Comparison of ENCODE assay signal across 8 cellular contexts in the genomic region with DNA sequence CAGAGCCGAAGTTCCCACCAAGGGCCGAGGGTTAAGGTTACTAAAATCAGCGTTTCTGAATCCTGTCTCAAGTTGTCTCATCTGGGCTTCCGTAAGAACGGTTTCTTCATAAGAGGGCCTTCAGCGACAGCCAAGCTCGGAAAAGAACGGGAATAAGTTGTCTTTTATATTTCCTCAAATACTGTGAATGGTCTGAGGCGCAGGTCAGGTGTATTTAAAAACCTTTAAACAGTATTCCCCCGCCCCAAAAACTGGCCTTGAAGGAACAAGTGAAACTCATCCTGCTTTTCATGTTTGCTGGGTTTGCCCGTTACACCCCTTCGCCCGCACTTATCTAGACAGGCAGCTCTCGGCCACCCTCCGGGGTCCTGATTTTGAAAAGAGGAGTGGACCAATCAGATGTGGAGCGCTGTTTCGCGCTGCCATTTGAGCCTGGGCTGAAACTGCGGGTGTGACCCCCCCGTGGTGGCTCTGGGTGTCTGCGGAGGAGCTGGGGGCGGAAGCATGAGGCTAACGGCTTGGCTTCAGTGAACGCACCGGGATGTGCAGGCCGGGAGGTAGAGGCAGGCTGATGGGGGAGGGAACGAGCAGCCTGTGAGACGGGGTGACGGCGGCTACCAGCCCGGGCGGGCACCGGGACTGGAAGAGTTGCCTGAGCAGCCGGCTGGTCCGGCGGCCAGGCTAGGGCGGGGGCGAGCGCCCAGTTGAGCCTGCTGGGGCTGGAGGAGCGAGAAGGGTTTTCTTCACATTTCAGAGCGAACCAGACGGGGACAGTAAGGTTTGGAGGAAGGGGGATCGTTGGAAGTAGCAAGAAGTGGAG. TPM values are rescaled to one million over a fixed set of nuclear protein-coding genes. Genes with fewer than 3 reads are reported as not detected.
DNase-seq lines count a peak whose midpoint lies in the region; ATAC-seq and TF ChIP-seq lines count a peak whose summit lies in the region.
"Not testable (repeated sequence)": the region's sequence is repeated elsewhere in the genome, so short reads cannot be mapped to it uniquely, and the experiment has no call there.

A gene with protein sequence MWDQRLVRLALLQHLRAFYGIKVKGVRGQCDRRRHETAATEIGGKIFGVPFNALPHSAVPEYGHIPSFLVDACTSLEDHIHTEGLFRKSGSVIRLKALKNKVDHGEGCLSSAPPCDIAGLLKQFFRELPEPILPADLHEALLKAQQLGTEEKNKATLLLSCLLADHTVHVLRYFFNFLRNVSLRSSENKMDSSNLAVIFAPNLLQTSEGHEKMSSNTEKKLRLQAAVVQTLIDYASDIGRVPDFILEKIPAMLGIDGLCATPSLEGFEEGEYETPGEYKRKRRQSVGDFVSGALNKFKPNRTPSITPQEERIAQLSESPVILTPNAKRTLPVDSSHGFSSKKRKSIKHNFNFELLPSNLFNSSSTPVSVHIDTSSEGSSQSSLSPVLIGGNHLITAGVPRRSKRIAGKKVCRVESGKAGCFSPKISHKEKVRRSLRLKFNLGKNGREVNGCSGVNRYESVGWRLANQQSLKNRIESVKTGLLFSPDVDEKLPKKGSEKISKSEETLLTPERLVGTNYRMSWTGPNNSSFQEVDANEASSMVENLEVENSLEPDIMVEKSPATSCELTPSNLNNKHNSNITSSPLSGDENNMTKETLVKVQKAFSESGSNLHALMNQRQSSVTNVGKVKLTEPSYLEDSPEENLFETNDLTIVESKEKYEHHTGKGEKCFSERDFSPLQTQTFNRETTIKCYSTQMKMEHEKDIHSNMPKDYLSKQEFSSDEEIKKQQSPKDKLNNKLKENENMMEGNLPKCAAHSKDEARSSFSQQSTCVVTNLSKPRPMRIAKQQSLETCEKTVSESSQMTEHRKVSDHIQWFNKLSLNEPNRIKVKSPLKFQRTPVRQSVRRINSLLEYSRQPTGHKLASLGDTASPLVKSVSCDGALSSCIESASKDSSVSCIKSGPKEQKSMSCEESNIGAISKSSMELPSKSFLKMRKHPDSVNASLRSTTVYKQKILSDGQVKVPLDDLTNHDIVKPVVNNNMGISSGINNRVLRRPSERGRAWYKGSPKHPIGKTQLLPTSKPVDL (plus strand): TSS at position 454 of the 820 bp plus-strand sequence. CDS start 708 bp downstream, outside the sequence.

- not testable (repeated sequence) for H2AFZ ChIP-seq in Karpas-422 (ENCODE audit: low read length)

- intact Hi-C loops in activated CD8-positive, alpha-beta T cell treated with anti-CD3 and anti-CD28 coated beads for 36 hours (cut with micrococcal nuclease) = not testable (repeated sequence)

- peaks cover 19% of the 10 kb centered on the region for H3K36me3 Mint-ChIP-seq in activated CD8-positive, alpha-beta T cell treated with anti-CD3 and anti-CD28 coated beads for 36 hours (ENCODE audit: low read depth)
- not testable (repeated sequence) for H3K36me3 Mint-ChIP-seq in immature natural killer cell

- not testable (repeated sequence) for H3K9me3 ChIP-seq in HEK293 (ENCODE audit: control insufficient read depth, insufficient read depth, low read depth, low read length); Karpas-422 (ENCODE audit: low read length); tibial nerve

- peak within 1 kb of the TSS; percentile 76 for H3K4me2 ChIP-seq in Karpas-422 (ENCODE audit: low read depth, low read length, poor library complexity, severe bottlenecking)

- WGBS in tibial nerve, 2 donors = 0% methylated on average over 28 to 31 of the region's 43 CpGs

- H3K4me3 ChIP-seq in GM12865 (ENCODE audit: low read depth, low read length) = peak within 1 kb of the TSS; percentile 68
- peak within 1 kb of the TSS; percentile 59 for H3K4me3 ChIP-seq in HEK293 (ENCODE audit: low read depth, low read length)
- peak within 1 kb of the TSS; percentile 71 for H3K4me3 ChIP-seq in Karpas-422 (ENCODE audit: low read length)
- peak within 1 kb of the TSS; percentile 71 for H3K4me3 ChIP-seq in coronary artery
- H3K4me3 ChIP-seq in retinal pigment epithelial cell (ENCODE audit: low read length) = peak within 1 kb of the TSS; percentile 84
- peak within 1 kb of the TSS; percentile 32 to 55 (median 50) for H3K4me3 ChIP-seq in tibial nerve

- POLR2A ChIA-PET in HEK293 (lab: Yijun Ruan, JAX) = interaction anchor here (1.2 kb wide), 1 partner anchor 1989 kb away, joined by 14 read pairs; a partner anchor contains a TSS
- POLR2A ChIA-PET in activated CD8-positive, alpha-beta T cell treated with anti-CD3 and anti-CD28 coated beads for 36 hours (lab: Charles Lee) = interaction anchor here (0.6 kb wide), 1 partner anchor 1989 kb away, joined by 3 read pairs; a partner anchor contains a TSS

- H4K20me1 ChIP-seq in Karpas-422 (ENCODE audit: insufficient read depth, low read depth, low read length) = not testable (repeated sequence)

- TF ChIP-seq EP300 in tibial nerve (IDR thresholded peaks at IDR 0.05) = peak in 1 of 2 donors; percentile 19

- not testable (repeated sequence) for H3K4me1 Mint-ChIP-seq in activated CD8-positive, alpha-beta T cell treated with anti-CD3 and anti-CD28 coated beads for 36 hours (ENCODE audit: low read depth)
- H3K4me1 Mint-ChIP-seq in immature natural killer cell = peaks cover 20 to 40% of the 10 kb centered on the region in 2 donors

- not testable (repeated sequence) for H3K9me3 Mint-ChIP-seq in activated CD8-positive, alpha-beta T cell treated with anti-CD3 and anti-CD28 coated beads for 36 hours; immature natural killer cell

- H3K9ac ChIP-seq in Karpas-422 (ENCODE audit: low read length) = peak within 1 kb of the TSS; percentile 79

- not testable (repeated sequence) for H3K36me3 ChIP-seq in HEK293 (ENCODE audit: control insufficient read depth in 2 of 2, insufficient read depth in 1 of 2, low read length in 2 of 2); Karpas-422 (ENCODE audit: insufficient read depth, low read length); tibial nerve

- H3K27me3 Mint-ChIP-seq in activated CD8-positive, alpha-beta T cell treated with anti-CD3 and anti-CD28 coated beads for 36 hours; immature natural killer cell (ENCODE audit: low read depth in 3 of 3): not testable (repeated sequence)

- H3K27ac ChIP-seq in HEK293 (ENCODE audit: extremely low read depth, low read depth, low read length) = peak within 1 kb of the TSS; percentile 72
- H3K27ac ChIP-seq in Karpas-422 (ENCODE audit: low read length) = peak within 1 kb of the TSS; percentile 87
- H3K27ac ChIP-seq in coronary artery = peak within 1 kb of the TSS; percentile 57 to 74
- H3K27ac ChIP-seq in tibial nerve = peak within 1 kb of the TSS in 3 of 4 donors; percentile 65 to 83 (median 74)

- peak within 1 kb of the TSS; percentile 98 for H3K27ac Mint-ChIP-seq in activated CD8-positive, alpha-beta T cell treated with anti-CD3 and anti-CD28 coated beads for 36 hours
- H3K27ac Mint-ChIP-seq in immature natural killer cell = peak within 1 kb of the TSS; percentile 90 to 98 (median 94)

- TF ChIP-seq POLR2A in tibial nerve (IDR thresholded peaks at IDR 0.05) = not testable (repeated sequence)

- not testable (repeated sequence) for H3K9me2 ChIP-seq in Karpas-422 (replicated peaks; ENCODE audit: insufficient read depth, low read length)

- TF ChIP-seq CTCF in GM12865 (IDR thresholded peaks at IDR 0.05; ENCODE audit: insufficient read depth, low read depth, low read length, missing control alignments); HEK293 (tag by site-specific recombination; IDR thresholded peaks at IDR 0.05); activated CD8-positive, alpha-beta T cell treated with anti-CD3 and anti-CD28 coated beads for 36 hours (IDR thresholded peaks at IDR 0.05); coronary artery (IDR thresholded peaks at IDR 0.05); retinal pigment epithelial cell (conservative IDR thresholded peaks at IDR 0.05; ENCODE audit: low read depth, low read length); tibial nerve (IDR thresholded peaks at IDR 0.05): not testable (repeated sequence)

- peak; percentile 91 for ATAC-seq in activated CD8-positive, alpha-beta T cell treated with anti-CD3 and anti-CD28 coated beads for 36 hours

- H3K4me3 Mint-ChIP-seq in activated CD8-positive, alpha-beta T cell treated with anti-CD3 and anti-CD28 coated beads for 36 hours = peak within 1 kb of the TSS; percentile 95
- peak within 1 kb of the TSS; percentile 90 to 97 (median 91) for H3K4me3 Mint-ChIP-seq in immature natural killer cell

- peaks cover 46% of the 10 kb centered on the region for H3K79me2 ChIP-seq in Karpas-422 (ENCODE audit: low read length)

- CTCF ChIA-PET in HEK293 (lab: Yijun Ruan, JAX) = not testable (repeated sequence)
- CTCF ChIA-PET in activated CD8-positive, alpha-beta T cell treated with anti-CD3 and anti-CD28 coated beads for 36 hours (lab: Charles Lee) = interaction anchor here (0.6 kb wide), 1 partner anchor 1989 kb away, joined by 3 read pairs; a partner anchor contains a TSS

- peak; percentile 91 for DNase-seq in GM12865 (ENCODE audit: low read depth)
- DNase-seq in Karpas-422 = peak; percentile 94
- DNase-seq in activated CD8-positive, alpha-beta T cell treated with anti-CD3 and anti-CD28 coated beads for 36 hours = peak; percentile 94
- peak; percentile 80 for DNase-seq in coronary artery (ENCODE audit: low spot score)
- peak; percentile 84 to 89 (median 88) for DNase-seq in immature natural killer cell
- DNase-seq in retinal pigment epithelial cell (ENCODE audit: low read depth) = peak; percentile 76
- peak; percentile 48 to 85 for DNase-seq in tibial nerve (ENCODE audit: low spot score in 2 of 2)

- H3K4me1 ChIP-seq in HEK293 (ENCODE audit: control insufficient read depth, insufficient read depth, low read length); tibial nerve: not testable (repeated sequence)
- peaks cover 21% of the 10 kb centered on the region for H3K4me1 ChIP-seq in Karpas-422 (ENCODE audit: low read length)

- H3K27me3 ChIP-seq in Karpas-422 (ENCODE audit: low read length); tibial nerve: not testable (repeated sequence)

TF ChIP-seq in HEK293, 187 proteins besides CTCF, POLR2A, EP300 and RAD21 (continues in another document):
- TF ChIP-seq ZNF335 (tag by site-specific recombination; conservative IDR thresholded peaks at IDR 0.05) = peak; percentile 35; the same call in 1 of the 2 replicates

RNA-seq across cellular contexts. Expression of the gene that starts here (rescaled TPM):
- 22.2 and 35.5 TPM in 2 replicates for total RNA-seq in Karpas-422 (2014; rRNA removed; shearing (Covaris generic); ENCODE audit: low replicate concordance)
- total RNA-seq in activated CD8-positive, alpha-beta T cell treated with anti-CD3 and anti-CD28 coated beads for 36 hours = 10 to 100 TPM; 92.3 to 96.7 TPM
- 1 to 10 TPM in 2 of 3 donors, under 1 TPM in 1; 0.58 to 5.1 (median 1.7) TPM for polyA plus RNA-seq in immature natural killer cell
- 1 to 10 TPM in 2 of 4 donors, under 1 TPM in 2; 0.59 to 2.4 (median 0.82) TPM for total RNA-seq in tibial nerve

Comparison
In these comparisons a context has a peak if more than half of its experiments do, and no peak if none do; other contexts are left out.
1. Peak in every context shown above with its lines: DNase-seq, ATAC-seq, H3K4me3 ChIP-seq and H3K27ac ChIP-seq.